26 cellular contexts compared by ENCODE assay signal in the genomic region with DNA sequence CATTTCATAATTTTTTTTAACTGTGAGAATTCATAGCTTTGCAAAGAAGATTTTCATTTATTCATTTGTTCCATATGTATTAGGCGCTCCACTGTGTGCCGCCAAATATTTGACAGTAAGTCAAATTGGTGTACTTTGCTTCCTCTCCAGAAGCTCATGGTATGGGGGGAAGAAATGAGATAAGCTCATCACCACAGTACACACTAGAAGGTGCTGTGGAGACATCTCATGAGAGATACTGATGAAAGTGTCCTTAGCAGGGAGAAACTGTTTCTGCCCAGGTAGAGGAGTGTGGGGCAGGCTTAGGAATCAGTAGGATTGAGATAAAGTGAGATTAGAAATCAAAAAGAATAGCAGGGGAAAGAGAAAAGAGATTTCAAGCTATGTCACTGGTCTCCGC.
DNase-seq lines count a peak whose midpoint lies in the region; ATAC-seq and TF ChIP-seq lines count a peak whose summit lies in the region.
"Had no signal": no experiment of that assay in that cellular context is flagged by ENCODE, and none has a peak within 500 bp of the region (broad histone marks: within the 10 kb centered on the region; RNA-seq: fewer than 3 reads in every experiment).

No MANE protein-coding gene starts in this region.

- H3K36me3 Mint-ChIP-seq in endodermal cell (ENCODE audit: low read depth) (no peaks in the 10 kb centered on the region), neural progenitor cell (peaks cover 6% of the 10 kb centered on the region), CD14-positive monocyte (no peaks in the 10 kb centered on the region)
- H3K36me3 Mint-ChIP-seq: activated naive CD4-positive, alpha-beta T cell treated with anti-CD3 and anti-CD28 coated beads, Interleukin-2, amount 50 U/mL, for 72 hours; WTC11 had no signal

- H3K9me3 Mint-ChIP-seq in endodermal cell (no peaks in the 10 kb centered on the region), neural progenitor cell (no peaks in the 10 kb centered on the region), CD14-positive monocyte (peaks cover 0 to 3% (median 0%) of the 10 kb centered on the region in 7 donors)
- H3K9me3 Mint-ChIP-seq: activated naive CD4-positive, alpha-beta T cell treated with anti-CD3 and anti-CD28 coated beads, Interleukin-2, amount 50 U/mL, for 72 hours; activated T-helper 1 cell treated with anti-CD3 and anti-CD28 coated beads, Interleukin-12 subunit alpha, Interleukin-12 subunit beta, Interleukin-2, Interleukin-4 antibody, amounts not matched to agents 30 ng/mL and 10 ng/mL and 1 ng/mL, durations not matched to agents 14 hours and 24 hours and 36 hours; dendritic cell treated with granulocyte-macrophage colony-stimulating factor and Interleukin-4, amounts not matched to agents 40 ng/mL and 50 ng/mL, for 4 days; T-helper 2 cell treated with Interferon-gamma antibody and Interleukin-4, amounts not matched to agents 5 μg/mL and 100 μg/mL, for 36 hours; WTC11 had no signal

- H3F3A ChIP-seq in neural progenitor cell (ENCODE audit: low read depth) = no peaks in the 10 kb centered on the region

- intact Hi-C loops in CD14-positive monocyte (cut with micrococcal nuclease) = no loop called here

- no peak overlapping the region for H3K9ac ChIP-seq in endodermal cell (ENCODE audit: extremely low read depth, low read length, poor library complexity, severe bottlenecking)
- no peak overlapping the region for H3K9ac ChIP-seq in neural progenitor cell
- H3K9ac ChIP-seq: BLaER1 had no signal

- H3K4me3 ChIP-seq in endodermal cell (ENCODE audit: low read length) (no peak overlapping the region), neural progenitor cell (no peak overlapping the region)
- H3K4me3 ChIP-seq: BLaER1, MG63, SK-N-MC, stomach, tibial artery had no signal

- H3K79me2 ChIP-seq in neural progenitor cell (ENCODE audit: low read depth) = no peaks in the 10 kb centered on the region

- H3K27me3 Mint-ChIP-seq in endodermal cell (ENCODE audit: insufficient read depth) (no peaks in the 10 kb centered on the region), neural progenitor cell (ENCODE audit: insufficient read depth, low read depth) (no peaks in the 10 kb centered on the region), CD14-positive monocyte (ENCODE audit: low read depth in 3 of 3) (peaks cover 0 to 3% (median 0%) of the 10 kb centered on the region in 3 donors)
- H3K27me3 Mint-ChIP-seq: progenitor cell of endocrine pancreas had no signal

- peak; percentile 28 for TF ChIP-seq CTCF in endodermal cell (conservative IDR thresholded peaks at IDR 0.05)
- peak; percentile 8 for TF ChIP-seq CTCF in neural progenitor cell (IDR thresholded peaks at IDR 0.05)
- no peak for TF ChIP-seq CTCF in CD14-positive monocyte (IDR thresholded peaks at IDR 0.05)

- no peaks in the 10 kb centered on the region for H3K9me3 ChIP-seq in endodermal cell (ENCODE audit: control insufficient read depth, low read length)
- no peaks in the 10 kb centered on the region for H3K9me3 ChIP-seq in neural progenitor cell (ENCODE audit: low read depth)
- H3K9me3 ChIP-seq: BLaER1, Caco-2, MG63, stomach, tibial artery had no signal

- H3K27me3 ChIP-seq in endodermal cell (ENCODE audit: control insufficient read depth, insufficient read depth, low read length, poor library complexity, severe bottlenecking) (no peaks in the 10 kb centered on the region), neural progenitor cell (no peaks in the 10 kb centered on the region)
- H3K27me3 ChIP-seq: BLaER1, MG63, stomach, tibial artery had no signal

- H2AFZ ChIP-seq in neural progenitor cell (replicated peaks) = no peak overlapping the region

- DNase-seq in GM03348 (ENCODE audit: low spot score) = peak; percentile 7
- DNase-seq in MV-4-11 (lab: John Stamatoyannopoulos, UW) = peak; percentile 2
- DNase-seq in endodermal cell = no peak
- DNase-seq in neural progenitor cell (ENCODE audit: low spot score) = no peak
- DNase-seq in CD14-positive monocyte (ENCODE audit: low spot score) = no peak
- no peak for DNase-seq in NCI-H82 treated with DMSO at 0.1 percent for 48 hours (lab: John Stamatoyannopoulos, UW; ENCODE audit: unreplicated experiment)
- DNase-seq: activated CD4-positive, alpha-beta T cell treated with anti-CD3 and anti-CD28 coated beads, Interleukin-2, amount 50 U/mL, for 4 hours; anterior cingulate cortex; Caco-2; kidney glomerular epithelial cell; mammary epithelial cell; MG63; NCI-H1436 treated with DMSO at 0.1 percent for 48 hours; NCI-H524 treated with DMSO at 0.1 percent for 48 hours; stimulated activated CD4-positive, alpha-beta T cell treated with anti-CD3 and anti-CD28 coated beads, Interleukin-15, amount 100 ng/mL, for 24 hours; stomach; tibial artery had no signal

- H4K20me1 ChIP-seq in neural progenitor cell (ENCODE audit: low read depth) = no peaks in the 10 kb centered on the region
- H4K20me1 ChIP-seq: BLaER1 had no signal

- no peaks in the 10 kb centered on the region for H3K36me3 ChIP-seq in endodermal cell (ENCODE audit: control insufficient read depth, insufficient read depth, low read length)
- H3K36me3 ChIP-seq in neural progenitor cell = no peaks in the 10 kb centered on the region
- H3K36me3 ChIP-seq: BLaER1, stomach, tibial artery had no signal

- H3K27ac ChIP-seq in endodermal cell (ENCODE audit: low read depth, low read length) (no peak overlapping the region), neural progenitor cell (no peak overlapping the region)
- H3K27ac ChIP-seq: BLaER1, SK-N-MC, stomach, tibial artery had no signal

- H3K4me1 ChIP-seq in endodermal cell (ENCODE audit: control insufficient read depth, insufficient read depth, low read length) (peaks cover 7% of the 10 kb centered on the region), neural progenitor cell (peaks cover 32% of the 10 kb centered on the region)
- H3K4me1 ChIP-seq: BLaER1, Caco-2, stomach, tibial artery had no signal

- no peak for ATAC-seq in GM19023 (IDR thresholded peaks at IDR 0.05; ENCODE audit: unreplicated experiment)
- ATAC-seq: activated naive CD4-positive, alpha-beta T cell treated with anti-CD3 and anti-CD28 coated beads, Interleukin-2, amount 50 U/mL, for 72 hours; WTC11 had no signal

- H3K4me3 Mint-ChIP-seq in endodermal cell (no peak overlapping the region), neural progenitor cell (no peak overlapping the region), CD14-positive monocyte (no peak overlapping the region)
- H3K4me3 Mint-ChIP-seq: activated T-helper 1 cell treated with anti-CD3 and anti-CD28 coated beads, Interleukin-12 subunit alpha, Interleukin-12 subunit beta, Interleukin-2, Interleukin-4 antibody, amounts not matched to agents 30 ng/mL and 10 ng/mL and 1 ng/mL, durations not matched to agents 14 hours and 24 hours and 36 hours; dendritic cell treated with granulocyte-macrophage colony-stimulating factor and Interleukin-4, amounts not matched to agents 40 ng/mL and 50 ng/mL, for 4 days; T-helper 2 cell treated with Interferon-gamma antibody and Interleukin-4, amounts not matched to agents 5 μg/mL and 100 μg/mL, for 36 hours; WTC11 had no signal

- no peak overlapping the region for H3K4me2 ChIP-seq in neural progenitor cell
- H3K4me2 ChIP-seq: BLaER1 had no signal

- WGBS in endodermal cell (ENCODE audit: insufficient coverage in 1 of 2, insufficient read length in 1 of 2), 2 experiments = 89 to 90% methylated on average over 1 to 3 of the region's 3 CpGs

- H3K4me1 Mint-ChIP-seq in endodermal cell = peaks cover 18% of the 10 kb centered on the region
- peaks cover 12% of the 10 kb centered on the region for H3K4me1 Mint-ChIP-seq in neural progenitor cell
- H3K4me1 Mint-ChIP-seq in CD14-positive monocyte = no peaks in the 10 kb centered on the region
- H3K4me1 Mint-ChIP-seq: WTC11 had no signal

- H3K27ac Mint-ChIP-seq in endodermal cell (no peak overlapping the region), neural progenitor cell (no peak overlapping the region), CD14-positive monocyte (no peak overlapping the region)
- H3K27ac Mint-ChIP-seq: activated naive CD4-positive, alpha-beta T cell treated with anti-CD3 and anti-CD28 coated beads, Interleukin-2, amount 50 U/mL, for 72 hours; activated T-helper 1 cell treated with anti-CD3 and anti-CD28 coated beads, Interleukin-12 subunit alpha, Interleukin-12 subunit beta, Interleukin-2, Interleukin-4 antibody, amounts not matched to agents 30 ng/mL and 10 ng/mL and 1 ng/mL, durations not matched to agents 14 hours and 24 hours and 36 hours; dendritic cell treated with granulocyte-macrophage colony-stimulating factor and Interleukin-4, amounts not matched to agents 40 ng/mL and 50 ng/mL, for 4 days; progenitor cell of endocrine pancreas; T-helper 2 cell treated with Interferon-gamma antibody and Interleukin-4, amounts not matched to agents 5 μg/mL and 100 μg/mL, for 36 hours; WTC11 had no signal

Comparison
In these comparisons a context has a peak if more than half of its experiments do, and no peak if none do; other contexts are left out.
1. DNase-seq: peak in GM03348 (single experiment) and MV-4-11 (single experiment); none in endodermal cell (single experiment), neural progenitor cell (single experiment), CD14-positive monocyte (single experiment) and NCI-H82 treated with DMSO at 0.1 percent for 48 hours (single experiment).